Comparison of ENCODE assay signal across 12 cellular contexts in genomic region chr20:32132911-32133549, GRCh38. TPM values are rescaled to one million over a fixed set of nuclear protein-coding genes. Genes with fewer than 3 reads are reported as not detected.
DNase-seq lines count a peak whose midpoint lies in the region; ATAC-seq, FAIRE-seq and TF ChIP-seq lines count a peak whose summit lies in the region.
"Had no signal": no experiment of that assay in that cellular context is flagged by ENCODE, and none has a peak within 500 bp of the region (broad histone marks: within the 10 kb centered on the region; RNA-seq: fewer than 3 reads in every experiment).

No MANE protein-coding gene starts in this region.

- DNase-seq in GM12892 (ENCODE audit: insufficient read length): peak; percentile 37
- DNase-seq in occipital lobe (lab: John Stamatoyannopoulos, UW): no peak
- no peak for DNase-seq in LoVo (ENCODE audit: low spot score)
- no peak for DNase-seq in head of caudate nucleus
- no peak for DNase-seq in OCI-M1 (lab: John Stamatoyannopoulos, UW)
- DNase-seq: IMR-90; naive thymus-derived CD8-positive, alpha-beta T cell; NCI-H146 had no signal

- ATAC-seq in GM19395 (IDR thresholded peaks at IDR 0.05; ENCODE audit: unreplicated experiment) (peak; percentile 98), HG02763 (IDR thresholded peaks at IDR 0.05; ENCODE audit: unreplicated experiment) (peak; percentile 82), HG03520 (IDR thresholded peaks at IDR 0.05; ENCODE audit: unreplicated experiment) (peak; percentile 90)
- ATAC-seq: GM23338; naive thymus-derived CD8-positive, alpha-beta T cell had no signal

- TF ChIP-seq POLR2A in GM12892 (IDR thresholded peaks at IDR 0.05; ENCODE audit: low read depth, low read length): no peak

- FAIRE-seq in GM12892 (lab: Jason Lieb, UNC): peak; percentile 83

- intact Hi-C loops in head of caudate nucleus (cut with DNase I): no loop called here

RNA-seq across cellular contexts. Expression of gene TM9SF4, which starts 23.5 kb away (rescaled TPM):
- polyA plus RNA-seq in GM12892 (2012; ENCODE audit: missing spikeins): 22.0 TPM
- total RNA-seq in occipital lobe: 15.1 TPM
